31 cellular contexts compared by ENCODE assay signal in genomic region chr12:130788515-130788914, GRCh38. TPM values are rescaled to one million over a fixed set of nuclear protein-coding genes. Genes with fewer than 3 reads are reported as not detected.
A peak's percentile ranks its signal among the peaks of the same experiment; 100 is the strongest.
DNase-seq lines count a peak whose midpoint lies in the region; ATAC-seq and TF ChIP-seq lines count a peak whose summit lies in the region.
"Had no signal": no experiment of that assay in that cellular context is flagged by ENCODE, and none has a peak within 500 bp of the region (broad histone marks: within the 10 kb centered on the region; RNA-seq: fewer than 3 reads in every experiment).

No MANE protein-coding gene starts in this region.

- TF ChIP-seq CTCF in foreskin keratinocyte (conservative IDR thresholded peaks at IDR 0.05) = no peak
- no peak for TF ChIP-seq CTCF in nephron progenitor cell (IDR thresholded peaks at IDR 0.05)
- TF ChIP-seq CTCF in gastrocnemius medialis (IDR thresholded peaks at IDR 0.05 in 4 of 5, conservative IDR thresholded peaks at IDR 0.05 in 1 of 5) = no peak

- H3K4me1 Mint-ChIP-seq in activated naive CD8-positive, alpha-beta T cell treated with anti-CD3 and anti-CD28 coated beads, Interleukin-2, amount 50 U/mL, for 24 hours = no peaks in the 10 kb centered on the region
- no peaks in the 10 kb centered on the region for H3K4me1 Mint-ChIP-seq in activated naive CD8-positive, alpha-beta T cell treated with anti-CD3 and anti-CD28 coated beads for 36 hours
- peaks cover 27% of the 10 kb centered on the region for H3K4me1 Mint-ChIP-seq in nephron progenitor cell
- H3K4me1 Mint-ChIP-seq in natural killer cell treated with Interleukin-12 subunit alpha and Interleukin-12 subunit beta and Interleukin-15 and Interleukin-18, amount 100 ng/mL, for 72 hours (ENCODE audit: low read depth in 2 of 2) = peaks cover 0 to 2% of the 10 kb centered on the region in 2 donors
- H3K4me1 Mint-ChIP-seq: activated naive CD8-positive, alpha-beta T cell treated with anti-CD3 and anti-CD28 coated beads, Interleukin-2, amount 10 ng/mL, durations not matched to agents 7 days and 5 days had no signal

- in situ Hi-C loops in gastrocnemius medialis (cut with MboI; ENCODE audit: low sequenced_read_pairs in 4 of 4) = no loop called here

- H3K27me3 ChIP-seq in foreskin keratinocyte = no peaks in the 10 kb centered on the region
- H3K27me3 ChIP-seq in gastrocnemius medialis = no peaks in the 10 kb centered on the region
- H3K27me3 ChIP-seq: left lung, MG63, sigmoid colon, tibial nerve had no signal

- H3K27ac ChIP-seq in foreskin keratinocyte (peak overlapping the region; percentile 87), gastrocnemius medialis (no peak overlapping the region)
- H3K27ac ChIP-seq: 22Rv1, KMS-11, left lung, PC-9, psoas muscle, sigmoid colon, tibial nerve had no signal

- peaks cover 12% of the 10 kb centered on the region for H3K9me3 Mint-ChIP-seq in activated naive CD8-positive, alpha-beta T cell treated with anti-CD3 and anti-CD28 coated beads, Interleukin-2, amount 50 U/mL, for 24 hours
- H3K9me3 Mint-ChIP-seq in activated naive CD8-positive, alpha-beta T cell treated with anti-CD3 and anti-CD28 coated beads for 36 hours = peaks cover 9% of the 10 kb centered on the region
- peaks cover 22% of the 10 kb centered on the region for H3K9me3 Mint-ChIP-seq in nephron progenitor cell
- peaks cover 7% of the 10 kb centered on the region for H3K9me3 Mint-ChIP-seq in natural killer cell treated with Interleukin-12 subunit alpha and Interleukin-12 subunit beta and Interleukin-15 and Interleukin-18, amount 100 ng/mL, for 72 hours

- peaks cover 56% of the 10 kb centered on the region for H3K36me3 Mint-ChIP-seq in activated naive CD8-positive, alpha-beta T cell treated with anti-CD3 and anti-CD28 coated beads, Interleukin-2, amount 50 U/mL, for 24 hours (ENCODE audit: low read depth)
- H3K36me3 Mint-ChIP-seq in activated naive CD8-positive, alpha-beta T cell treated with anti-CD3 and anti-CD28 coated beads for 36 hours = peaks cover 49% of the 10 kb centered on the region
- H3K36me3 Mint-ChIP-seq in nephron progenitor cell (ENCODE audit: low read depth) = peaks cover 28% of the 10 kb centered on the region
- peaks cover 20% of the 10 kb centered on the region for H3K36me3 Mint-ChIP-seq in natural killer cell treated with Interleukin-12 subunit alpha and Interleukin-12 subunit beta and Interleukin-15 and Interleukin-18, amount 100 ng/mL, for 72 hours

- peak overlapping the region; percentile 1 for H3K27ac Mint-ChIP-seq in activated naive CD8-positive, alpha-beta T cell treated with anti-CD3 and anti-CD28 coated beads, Interleukin-2, amount 50 U/mL, for 24 hours
- no peak overlapping the region for H3K27ac Mint-ChIP-seq in activated naive CD8-positive, alpha-beta T cell treated with anti-CD3 and anti-CD28 coated beads for 36 hours
- no peak overlapping the region for H3K27ac Mint-ChIP-seq in nephron progenitor cell
- no peak overlapping the region for H3K27ac Mint-ChIP-seq in natural killer cell treated with Interleukin-12 subunit alpha and Interleukin-12 subunit beta and Interleukin-15 and Interleukin-18, amount 100 ng/mL, for 72 hours
- H3K27ac Mint-ChIP-seq: activated CD8-positive, alpha-beta memory T cell treated with anti-CD3 and anti-CD28 coated beads, Interleukin-2, amount 10 ng/mL, durations not matched to agents 7 days and 5 days; activated naive CD8-positive, alpha-beta T cell treated with anti-CD3 and anti-CD28 coated beads, Interleukin-2, amount 10 ng/mL, durations not matched to agents 7 days and 5 days; T-helper 1 cell treated with Interleukin-12 subunit alpha and Interleukin-12 subunit beta and Interleukin-4 antibody, amounts not matched to agents 30 μg/mL and 1 μg/mL, for 36 hours had no signal

- no peak for TF ChIP-seq POLR2A in gastrocnemius medialis (IDR thresholded peaks at IDR 0.05)

- DNase-seq in activated naive CD8-positive, alpha-beta T cell treated with anti-CD3 and anti-CD28 coated beads, Interleukin-2, amount 50 U/mL, for 24 hours = no peak
- no peak for DNase-seq in activated naive CD8-positive, alpha-beta T cell treated with anti-CD3 and anti-CD28 coated beads for 36 hours
- no peak for DNase-seq in foreskin keratinocyte
- DNase-seq in nephron progenitor cell = peak; percentile 35
- DNase-seq in NCI-H146 (lab: John Stamatoyannopoulos, UW) = no peak
- no peak for DNase-seq in gastrocnemius medialis
- DNase-seq in natural killer cell treated with Interleukin-12 subunit alpha and Interleukin-12 subunit beta and Interleukin-15 and Interleukin-18, amount 100 ng/mL, for 72 hours (ENCODE audit: low spot score) = no peak
- DNase-seq: activated CD4-positive, alpha-beta T cell treated with anti-CD3 and anti-CD28 coated beads, Interleukin-2, amount 50 U/mL, for 4 hours; activated CD8-positive, alpha-beta memory T cell treated with anti-CD3 and anti-CD28 coated beads, Interleukin-2, amount 10 ng/mL, durations not matched to agents 7 days and 5 days; activated gamma-delta T cell; activated naive CD8-positive, alpha-beta T cell treated with anti-CD3 and anti-CD28 coated beads, Interleukin-2, amount 10 ng/mL, durations not matched to agents 7 days and 5 days; activated T-cell treated with anti-CD3 and anti-CD28 coated beads, Interleukin-2, amount 50 U/mL, for 4 hours; Calu3; DMS79 treated with DMSO at 0.1 percent for 48 hours; left lung; MG63; NCI-H2029 treated with DMSO at 0.1 percent for 48 hours; NCI-H524 treated with DMSO at 0.1 percent for 48 hours; NK-92 treated with Interleukin-12 subunit alpha and Interleukin-12 subunit beta, amount 100 ng/mL, for 24 hours; nucleus accumbens; PC-9; psoas muscle; sigmoid colon; stimulated activated CD4-positive, alpha-beta T cell treated with anti-CD3 and anti-CD28 coated beads, Interleukin-4, amount 100 ng/mL, for 1 hour had no signal

- intact Hi-C loops in gastrocnemius medialis (cut with DNase I; ENCODE audit: low total_unique reads) = no loop called here

- ATAC-seq in activated naive CD8-positive, alpha-beta T cell treated with anti-CD3 and anti-CD28 coated beads, Interleukin-2, amount 50 U/mL, for 24 hours = no peak
- ATAC-seq in foreskin keratinocyte = no peak
- ATAC-seq in HG03097 (IDR thresholded peaks at IDR 0.05; ENCODE audit: low FRiP score, unreplicated experiment) = no peak
- ATAC-seq in gastrocnemius medialis = no peak
- ATAC-seq in natural killer cell treated with Interleukin-12 subunit alpha and Interleukin-12 subunit beta and Interleukin-15 and Interleukin-18, amount 100 ng/mL, for 72 hours = no peak
- ATAC-seq: activated CD8-positive, alpha-beta memory T cell treated with anti-CD3 and anti-CD28 coated beads, Interleukin-2, amount 10 ng/mL, durations not matched to agents 7 days and 5 days; activated T-cell treated with anti-CD3 and anti-CD28 coated beads, Interleukin-2, amount 50 U/mL, for 4 hours; psoas muscle; Right ventricle myocardium inferior; SK-N-SH treated with all-trans-retinoic acid at 6 μM for 48 hours had no signal

- H3K9me3 ChIP-seq in gastrocnemius medialis = no peaks in the 10 kb centered on the region
- H3K9me3 ChIP-seq: MG63 had no signal

- H3K4me3 Mint-ChIP-seq in activated naive CD8-positive, alpha-beta T cell treated with anti-CD3 and anti-CD28 coated beads, Interleukin-2, amount 50 U/mL, for 24 hours = no peak overlapping the region
- H3K4me3 Mint-ChIP-seq in activated naive CD8-positive, alpha-beta T cell treated with anti-CD3 and anti-CD28 coated beads for 36 hours = no peak overlapping the region
- H3K4me3 Mint-ChIP-seq in nephron progenitor cell = peak overlapping the region; percentile 3
- H3K4me3 Mint-ChIP-seq in natural killer cell treated with Interleukin-12 subunit alpha and Interleukin-12 subunit beta and Interleukin-15 and Interleukin-18, amount 100 ng/mL, for 72 hours = no peak overlapping the region
- H3K4me3 Mint-ChIP-seq: activated CD8-positive, alpha-beta memory T cell treated with anti-CD3 and anti-CD28 coated beads, Interleukin-2, amount 10 ng/mL, durations not matched to agents 7 days and 5 days; activated naive CD8-positive, alpha-beta T cell treated with anti-CD3 and anti-CD28 coated beads, Interleukin-2, amount 10 ng/mL, durations not matched to agents 7 days and 5 days; activated T-cell treated with anti-CD3 and anti-CD28 coated beads, Interleukin-2, amount 50 U/mL, for 4 hours; T-helper 1 cell treated with Interleukin-12 subunit alpha and Interleukin-12 subunit beta and Interleukin-4 antibody, amounts not matched to agents 30 μg/mL and 1 μg/mL, for 36 hours had no signal

- H3K4me1 ChIP-seq in foreskin keratinocyte = peaks cover 3% of the 10 kb centered on the region
- no peaks in the 10 kb centered on the region for H3K4me1 ChIP-seq in gastrocnemius medialis
- H3K4me1 ChIP-seq: left lung, psoas muscle, sigmoid colon, tibial nerve had no signal

- H3K36me3 ChIP-seq in gastrocnemius medialis = no peaks in the 10 kb centered on the region

- H3K4me3 ChIP-seq in gastrocnemius medialis = no peak overlapping the region
- H3K4me3 ChIP-seq: left lung, MG63, PC-9, psoas muscle, sigmoid colon, tibial nerve had no signal

- no peaks in the 10 kb centered on the region for H3K27me3 Mint-ChIP-seq in activated naive CD8-positive, alpha-beta T cell treated with anti-CD3 and anti-CD28 coated beads, Interleukin-2, amount 50 U/mL, for 24 hours
- no peaks in the 10 kb centered on the region for H3K27me3 Mint-ChIP-seq in activated naive CD8-positive, alpha-beta T cell treated with anti-CD3 and anti-CD28 coated beads for 36 hours
- peaks cover 10% of the 10 kb centered on the region for H3K27me3 Mint-ChIP-seq in nephron progenitor cell (ENCODE audit: low read depth, poor library complexity)
- H3K27me3 Mint-ChIP-seq in natural killer cell treated with Interleukin-12 subunit alpha and Interleukin-12 subunit beta and Interleukin-15 and Interleukin-18, amount 100 ng/mL, for 72 hours = no peaks in the 10 kb centered on the region
- H3K27me3 Mint-ChIP-seq: activated CD8-positive, alpha-beta memory T cell treated with anti-CD3 and anti-CD28 coated beads, Interleukin-2, amount 10 ng/mL, durations not matched to agents 7 days and 5 days; activated naive CD8-positive, alpha-beta T cell treated with anti-CD3 and anti-CD28 coated beads, Interleukin-2, amount 10 ng/mL, durations not matched to agents 7 days and 5 days had no signal

RNA-seq across cellular contexts. Expression of gene STX2, which starts 50.5 kb away (rescaled TPM):
- 10 to 100 TPM; 13.8 to 14.0 TPM for total RNA-seq in activated naive CD8-positive, alpha-beta T cell treated with anti-CD3 and anti-CD28 coated beads for 36 hours
- total RNA-seq in foreskin keratinocyte (19.0 and 21.3 TPM in 2 replicates), gastrocnemius medialis (10 to 100 TPM in 1 of 4 donors, 1 to 10 TPM in 3; 4.8 to 12.0 (median 9.1) TPM)
- 10.3 and 11.7 TPM in 2 replicates for polyA plus RNA-seq in foreskin keratinocyte
- 10 to 100 TPM in 1 of 2 donors, 1 to 10 TPM in 1; 9.0 to 16.4 TPM for total RNA-seq in natural killer cell treated with Interleukin-12 subunit alpha and Interleukin-12 subunit beta and Interleukin-15 and Interleukin-18, amount 100 ng/mL, for 72 hours
